ENCODE assay signal across 16 cellular contexts in the genomic region with DNA sequence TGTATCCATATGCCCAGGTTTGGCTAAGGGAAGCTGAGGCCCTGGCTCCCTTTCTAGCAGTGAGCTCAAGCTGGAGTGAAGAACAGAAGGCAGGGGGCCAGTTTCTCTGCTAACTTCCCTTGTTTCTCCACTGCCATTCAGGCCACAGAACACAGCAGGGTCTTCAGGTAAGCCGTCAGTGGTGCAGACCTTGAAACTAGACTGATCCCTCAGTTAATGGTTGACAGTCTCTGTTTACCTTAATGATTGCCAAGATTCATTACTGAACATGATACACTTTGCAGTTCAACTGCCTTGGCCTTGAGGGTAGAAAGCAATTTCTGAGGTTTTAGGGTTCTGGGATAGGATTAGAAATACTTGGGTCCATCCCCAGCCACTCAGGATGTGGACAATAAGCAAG. TPM values are rescaled to one million over a fixed set of nuclear protein-coding genes. Genes with fewer than 3 reads are reported as not detected.
A peak's percentile ranks its signal among the peaks of the same experiment; 100 is the strongest.
DNase-seq lines count a peak whose midpoint lies in the region; ATAC-seq and TF ChIP-seq lines count a peak whose summit lies in the region.
"Had no signal": no experiment of that assay in that cellular context is flagged by ENCODE, and none has a peak within 500 bp of the region (broad histone marks: within the 10 kb centered on the region; RNA-seq: fewer than 3 reads in every experiment).

No MANE protein-coding gene starts in this region.

- TF ChIP-seq RAD21 in liver (IDR thresholded peaks at IDR 0.05): no peak

- H3K4me1 ChIP-seq in body of pancreas (peaks cover 45% of the 10 kb centered on the region), liver (ENCODE audit: control insufficient read depth in 4 of 4, insufficient read depth in 4 of 4, low read length in 3 of 4) (peaks cover 3 to 53% (median 43%) of the 10 kb centered on the region in 4 donors)

- in situ Hi-C loops in ACHN (cut with HindIII; ENCODE audit: low pct_ligation_motif_present, low pct_unique_long_range_greater_than_20kb, low sequenced_read_pairs): no loop called here

- H3K27ac ChIP-seq in 22Rv1: peak overlapping the region; percentile 58
- peak overlapping the region; percentile 67 to 92 (median 82) for H3K27ac ChIP-seq in body of pancreas
- peak overlapping the region; percentile 62 to 70 for H3K27ac ChIP-seq in liver (ENCODE audit: low read depth in 1 of 2, low read length in 2 of 2)
- H3K27ac ChIP-seq: HL-60 had no signal

- H3K36me3 ChIP-seq in body of pancreas (replicated peaks in 1 of 2; ENCODE audit: insufficient read depth in 1 of 2, low read depth in 2 of 2): no peaks in the 10 kb centered on the region
- no peaks in the 10 kb centered on the region for H3K36me3 ChIP-seq in liver (ENCODE audit: control insufficient read depth in 4 of 4, insufficient read depth in 3 of 4, low read depth in 1 of 4, low read length in 3 of 4)

- H3K27me3 ChIP-seq in body of pancreas (no peaks in the 10 kb centered on the region), liver (ENCODE audit: control insufficient read depth in 4 of 4, insufficient read depth in 4 of 4, low read length in 3 of 4) (no peaks in the 10 kb centered on the region)

- H3K9me3 ChIP-seq in body of pancreas (no peaks in the 10 kb centered on the region), liver (ENCODE audit: control insufficient read depth in 4 of 4, low read length in 3 of 4) (no peaks in the 10 kb centered on the region)

- peak overlapping the region in 1 of 2 donors; percentile 39 for H3K9ac ChIP-seq in liver (ENCODE audit: low read depth in 1 of 2, low read length in 2 of 2)

- intact Hi-C loops in body of pancreas (cut with DNase I): no loop called here

- ATAC-seq in body of pancreas (no peak), HG02571 (IDR thresholded peaks at IDR 0.05; ENCODE audit: unreplicated experiment) (no peak), HG02588 (IDR thresholded peaks at IDR 0.05; ENCODE audit: unreplicated experiment) (no peak)

- no peak for TF ChIP-seq POLR2A in body of pancreas (IDR thresholded peaks at IDR 0.05)

- TF ChIP-seq CTCF in 22Rv1 (IDR thresholded peaks at IDR 0.05) (no peak), body of pancreas (IDR thresholded peaks at IDR 0.05) (no peak), liver (IDR thresholded peaks at IDR 0.05; ENCODE audit: low read depth, low read length, missing input control) (no peak)

- DNase-seq in body of pancreas (peak in 3 of 4 donors; percentile 13 to 20 (median 20)), renal cortical epithelial cell (ENCODE audit: low read depth) (peak; percentile 24), ACHN (no peak)
- DNase-seq: DMS 273 treated with DMSO at 0.1 percent for 48 hours, HCEC 1CT, HFFc6, KBM-7 had no signal

- 0 to 75% methylated on average over 1 of the region's 1 CpG for WGBS in body of pancreas, 2 donors
- 38% methylated on average over 1 of the region's 1 CpG for WGBS in liver

- H3K4me3 ChIP-seq in body of pancreas (no peak overlapping the region), liver (ENCODE audit: low read depth in 1 of 3, low read length in 3 of 3) (peak overlapping the region in 1 of 3 donors; percentile 7)

TF ChIP-seq in liver, 16 proteins besides CTCF, POLR2A, EP300 and RAD21:
- TF ChIP-seq EGR1 (IDR thresholded peaks at IDR 0.05; ENCODE audit: low read depth in 2 of 2) (no peak), FOXA2 (IDR thresholded peaks at IDR 0.05) (peak; percentile 61), NR2F2 (IDR thresholded peaks at IDR 0.05) (no peak), GABPA (IDR thresholded peaks at IDR 0.05 in 1 of 2, conservative IDR thresholded peaks at IDR 0.05 in 1 of 2) (no peak), TAF1 (conservative IDR thresholded peaks at IDR 0.05) (no peak), JUND (IDR thresholded peaks at IDR 0.05) (no peak), RXRA (IDR thresholded peaks at IDR 0.05) (peak in 1 of 2 donors; percentile 57), SP1 (IDR thresholded peaks at IDR 0.05) (peak; percentile 58), FOXA1 (IDR thresholded peaks at IDR 0.05) (no peak), HNF4A (conservative IDR thresholded peaks at IDR 0.05) (peak in 1 of 2 donors; percentile 51), YY1 (IDR thresholded peaks at IDR 0.05) (peak; percentile 44)
- TF ChIP-seq, protein P1, sequence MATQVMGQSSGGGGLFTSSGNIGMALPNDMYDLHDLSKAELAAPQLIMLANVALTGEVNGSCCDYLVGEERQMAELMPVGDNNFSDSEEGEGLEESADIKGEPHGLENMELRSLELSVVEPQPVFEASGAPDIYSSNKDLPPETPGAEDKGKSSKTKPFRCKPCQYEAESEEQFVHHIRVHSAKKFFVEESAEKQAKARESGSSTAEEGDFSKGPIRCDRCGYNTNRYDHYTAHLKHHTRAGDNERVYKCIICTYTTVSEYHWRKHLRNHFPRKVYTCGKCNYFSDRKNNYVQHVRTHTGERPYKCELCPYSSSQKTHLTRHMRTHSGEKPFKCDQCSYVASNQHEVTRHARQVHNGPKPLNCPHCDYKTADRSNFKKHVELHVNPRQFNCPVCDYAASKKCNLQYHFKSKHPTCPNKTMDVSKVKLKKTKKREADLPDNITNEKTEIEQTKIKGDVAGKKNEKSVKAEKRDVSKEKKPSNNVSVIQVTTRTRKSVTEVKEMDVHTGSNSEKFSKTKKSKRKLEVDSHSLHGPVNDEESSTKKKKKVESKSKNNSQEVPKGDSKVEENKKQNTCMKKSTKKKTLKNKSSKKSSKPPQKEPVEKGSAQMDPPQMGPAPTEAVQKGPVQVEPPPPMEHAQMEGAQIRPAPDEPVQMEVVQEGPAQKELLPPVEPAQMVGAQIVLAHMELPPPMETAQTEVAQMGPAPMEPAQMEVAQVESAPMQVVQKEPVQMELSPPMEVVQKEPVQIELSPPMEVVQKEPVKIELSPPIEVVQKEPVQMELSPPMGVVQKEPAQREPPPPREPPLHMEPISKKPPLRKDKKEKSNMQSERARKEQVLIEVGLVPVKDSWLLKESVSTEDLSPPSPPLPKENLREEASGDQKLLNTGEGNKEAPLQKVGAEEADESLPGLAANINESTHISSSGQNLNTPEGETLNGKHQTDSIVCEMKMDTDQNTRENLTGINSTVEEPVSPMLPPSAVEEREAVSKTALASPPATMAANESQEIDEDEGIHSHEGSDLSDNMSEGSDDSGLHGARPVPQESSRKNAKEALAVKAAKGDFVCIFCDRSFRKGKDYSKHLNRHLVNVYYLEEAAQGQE (IDR thresholded peaks at IDR 0.05): no peak
- TF ChIP-seq, protein P2, sequence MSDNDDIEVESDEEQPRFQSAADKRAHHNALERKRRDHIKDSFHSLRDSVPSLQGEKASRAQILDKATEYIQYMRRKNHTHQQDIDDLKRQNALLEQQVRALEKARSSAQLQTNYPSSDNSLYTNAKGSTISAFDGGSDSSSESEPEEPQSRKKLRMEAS (IDR thresholded peaks at IDR 0.05): no peak
- TF ChIP-seq, protein P3, sequence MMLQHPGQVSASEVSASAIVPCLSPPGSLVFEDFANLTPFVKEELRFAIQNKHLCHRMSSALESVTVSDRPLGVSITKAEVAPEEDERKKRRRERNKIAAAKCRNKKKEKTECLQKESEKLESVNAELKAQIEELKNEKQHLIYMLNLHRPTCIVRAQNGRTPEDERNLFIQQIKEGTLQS (IDR thresholded peaks at IDR 0.05): no peak
- TF ChIP-seq, protein P4, sequence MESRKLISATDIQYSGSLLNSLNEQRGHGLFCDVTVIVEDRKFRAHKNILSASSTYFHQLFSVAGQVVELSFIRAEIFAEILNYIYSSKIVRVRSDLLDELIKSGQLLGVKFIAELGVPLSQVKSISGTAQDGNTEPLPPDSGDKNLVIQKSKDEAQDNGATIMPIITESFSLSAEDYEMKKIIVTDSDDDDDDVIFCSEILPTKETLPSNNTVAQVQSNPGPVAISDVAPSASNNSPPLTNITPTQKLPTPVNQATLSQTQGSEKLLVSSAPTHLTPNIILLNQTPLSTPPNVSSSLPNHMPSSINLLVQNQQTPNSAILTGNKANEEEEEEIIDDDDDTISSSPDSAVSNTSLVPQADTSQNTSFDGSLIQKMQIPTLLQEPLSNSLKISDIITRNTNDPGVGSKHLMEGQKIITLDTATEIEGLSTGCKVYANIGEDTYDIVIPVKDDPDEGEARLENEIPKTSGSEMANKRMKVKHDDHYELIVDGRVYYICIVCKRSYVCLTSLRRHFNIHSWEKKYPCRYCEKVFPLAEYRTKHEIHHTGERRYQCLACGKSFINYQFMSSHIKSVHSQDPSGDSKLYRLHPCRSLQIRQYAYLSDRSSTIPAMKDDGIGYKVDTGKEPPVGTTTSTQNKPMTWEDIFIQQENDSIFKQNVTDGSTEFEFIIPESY (IDR thresholded peaks at IDR 0.05): no peak

RNA-seq across cellular contexts. Expression of a gene that starts 8.9 kb away (rescaled TPM):
- total RNA-seq in body of pancreas (10 to 100 TPM; 24.7 to 31.4 TPM), liver (100 to 1,000 TPM in 1 of 2 donors, 10 to 100 TPM in 1; 77.1 to 167 TPM), renal cortical epithelial cell (0.35 and 0.55 TPM in 2 replicates)
- polyA plus RNA-seq in liver: 100 to 1,000 TPM; 232 to 251 TPM
- total RNA-seq: A172, Daoy, H4, HFFc6 had no signal
- polyA plus RNA-seq: BJ had no signal

RNA-seq across cellular contexts. Expression of a gene that starts 39.8 kb away (rescaled TPM):
- 10 to 100 TPM in 1 of 2 donors, 1 to 10 TPM in 1; 8.8 to 10.2 TPM for total RNA-seq in body of pancreas
- total RNA-seq in liver: 10 to 100 TPM in 1 of 2 donors, 1 to 10 TPM in 1; 6.9 to 13.3 TPM
- polyA plus RNA-seq in liver: 1 to 10 TPM; 4.5 to 5.5 TPM
- total RNA-seq in renal cortical epithelial cell: 11.3 and 25.1 TPM in 2 replicates

Comparison
In these comparisons a context has a peak if more than half of its experiments do, and no peak if none do; other contexts are left out.
1. RNA of a gene that starts 8.9 kb away (total RNA-seq): 77.1 to 167 TPM in liver and 24.7 to 31.4 TPM in body of pancreas; 0.35 to 0.55 TPM in renal cortical epithelial cell; every median in the first group is over 10 times any median in the second.
2. Peak in every context shown above with its lines, with median percentiles within 50 percentile points of each other: H3K27ac ChIP-seq.